In the genomic region with DNA sequence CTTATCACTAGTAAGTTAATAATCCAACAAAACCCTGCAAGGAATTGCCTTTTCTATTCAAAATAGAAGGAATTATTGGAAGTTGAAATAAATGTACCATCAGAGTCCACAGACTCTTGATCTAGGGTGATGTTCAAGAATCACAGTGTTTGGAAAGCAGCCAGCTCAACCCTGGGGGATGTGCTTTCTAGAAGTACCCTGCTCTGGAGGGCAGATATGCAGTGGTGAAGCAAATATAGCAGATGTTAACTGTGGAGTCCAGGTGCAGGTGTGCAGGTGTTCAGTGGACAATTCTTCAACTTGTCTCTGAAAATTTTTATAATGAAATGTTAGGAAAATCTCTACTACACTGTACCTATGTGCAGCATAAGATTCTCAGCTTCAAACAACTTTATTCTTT, we compare ENCODE assay signal across 25 cellular contexts. TPM values are rescaled to one million over a fixed set of nuclear protein-coding genes. Genes with fewer than 3 reads are reported as not detected.
DNase-seq lines count a peak whose midpoint lies in the region; ATAC-seq and TF ChIP-seq lines count a peak whose summit lies in the region.
"Had no signal": no experiment of that assay in that cellular context is flagged by ENCODE, and none has a peak within 500 bp of the region (broad histone marks: within the 10 kb centered on the region; RNA-seq: fewer than 3 reads in every experiment).

No MANE protein-coding gene starts in this region.

- peaks cover 64 to 65% of the 10 kb centered on the region in 2 donors for H3K4me1 Mint-ChIP-seq in immature natural killer cell

- no peak for TF ChIP-seq CTCF in GM10266 (IDR thresholded peaks at IDR 0.05; ENCODE audit: control insufficient read depth, insufficient read depth, low read depth, missing control alignments)

- ATAC-seq in HG03342 (IDR thresholded peaks at IDR 0.05; ENCODE audit: unreplicated experiment) (no peak), GM19467 (IDR thresholded peaks at IDR 0.05; ENCODE audit: unreplicated experiment) (no peak)
- ATAC-seq: esophagus mucosa; GM23338; left ventricle myocardium superior; stimulated activated memory B cell treated with anti-CD40 and anti-IgM and Interleukin-4, amounts not matched to agents 10 μg/mL and 1 μg/mL and 100 μg/mL, for 72 hours had no signal

- DNase-seq in NCI-H2081 (lab: John Stamatoyannopoulos, UW) (peak; percentile 23 to 73), NCI-H2081 treated with DMSO at 0.1 percent for 48 hours (lab: John Stamatoyannopoulos, UW) (no peak), NCI-H1105 (lab: John Stamatoyannopoulos, UW) (peak; percentile 92), NCI-H510A (lab: John Stamatoyannopoulos, UW) (peak; percentile 78), immature natural killer cell (no peak), GM10266 (ENCODE audit: extremely low spot score) (no peak)
- DNase-seq: activated CD4-positive, alpha-beta T cell treated with anti-CD3 and anti-CD28 coated beads, Interleukin-2, amount 10 ng/mL, durations not matched to agents 24 days and 14 days; activated effector memory CD4-positive, alpha-beta T cell treated with anti-CD3 and anti-CD28 coated beads, Interleukin-2, amount 50 U/mL, for 16 hours; GF-D8; head of caudate nucleus; left ventricle myocardium superior; mesendoderm; NCI-H2029; NCI-H774; T1000 had no signal

- H3K9me3 Mint-ChIP-seq in immature natural killer cell = peaks cover 0 to 17% (median 11%) of the 10 kb centered on the region in 6 donors
- H3K9me3 Mint-ChIP-seq: IgD-negative memory B cell, type B pancreatic cell had no signal

- peaks cover 17 to 50% (median 43%) of the 10 kb centered on the region in 3 donors for H3K27me3 Mint-ChIP-seq in immature natural killer cell (ENCODE audit: low read depth in 3 of 3)

- peak overlapping the region; percentile 3 to 82 (median 58) for H3K27ac Mint-ChIP-seq in immature natural killer cell
- H3K27ac Mint-ChIP-seq: activated CD4-positive, alpha-beta T cell treated with anti-CD3 and anti-CD28 coated beads, Interleukin-2, amount 10 ng/mL, durations not matched to agents 24 days and 14 days; activated naive CD8-positive, alpha-beta T cell; CD14-positive monocyte; GM23338; IgD-negative memory B cell; stimulated activated memory B cell treated with anti-CD40 and anti-IgM and Interleukin-4, amounts not matched to agents 10 μg/mL and 1 μg/mL and 100 μg/mL, for 72 hours; type B pancreatic cell had no signal

- peaks cover 0 to 5% (median 3%) of the 10 kb centered on the region in 3 donors for H3K36me3 Mint-ChIP-seq in immature natural killer cell
- H3K36me3 Mint-ChIP-seq: activated naive CD8-positive, alpha-beta T cell; CD14-positive monocyte; IgD-negative memory B cell; stimulated activated memory B cell treated with anti-CD40 and anti-IgM and Interleukin-4, amounts not matched to agents 10 μg/mL and 1 μg/mL and 100 μg/mL, for 72 hours; type B pancreatic cell had no signal

- H3K4me3 Mint-ChIP-seq in immature natural killer cell = peak overlapping the region in 4 of 5 donors; percentile 21 to 58 (median 34)
- H3K4me3 Mint-ChIP-seq: activated CD4-positive, alpha-beta T cell treated with anti-CD3 and anti-CD28 coated beads, Interleukin-2, amount 10 ng/mL, durations not matched to agents 24 days and 14 days; activated naive CD8-positive, alpha-beta T cell; GM23338; IgD-negative memory B cell; stimulated activated memory B cell treated with anti-CD40 and anti-IgM and Interleukin-4, amounts not matched to agents 10 μg/mL and 1 μg/mL and 100 μg/mL, for 72 hours; type B pancreatic cell had no signal

RNA-seq across cellular contexts. Expression of gene INSM1, which starts 9.1 kb away (rescaled TPM):
- polyA plus RNA-seq in immature natural killer cell = not detected
- polyA plus RNA-seq: CD14-positive monocyte, IgD-negative memory B cell, keratinocyte had no signal

Comparison
In these comparisons a context has a peak if more than half of its experiments do, and no peak if none do; other contexts are left out.
1. DNase-seq: peak in NCI-H2081 (2 of 2), NCI-H1105 (single experiment) and NCI-H510A (single experiment); none in NCI-H2081 treated with DMSO at 0.1 percent for 48 hours (single experiment), immature natural killer cell (0 of 3) and GM10266 (single experiment).